In the genomic region with DNA sequence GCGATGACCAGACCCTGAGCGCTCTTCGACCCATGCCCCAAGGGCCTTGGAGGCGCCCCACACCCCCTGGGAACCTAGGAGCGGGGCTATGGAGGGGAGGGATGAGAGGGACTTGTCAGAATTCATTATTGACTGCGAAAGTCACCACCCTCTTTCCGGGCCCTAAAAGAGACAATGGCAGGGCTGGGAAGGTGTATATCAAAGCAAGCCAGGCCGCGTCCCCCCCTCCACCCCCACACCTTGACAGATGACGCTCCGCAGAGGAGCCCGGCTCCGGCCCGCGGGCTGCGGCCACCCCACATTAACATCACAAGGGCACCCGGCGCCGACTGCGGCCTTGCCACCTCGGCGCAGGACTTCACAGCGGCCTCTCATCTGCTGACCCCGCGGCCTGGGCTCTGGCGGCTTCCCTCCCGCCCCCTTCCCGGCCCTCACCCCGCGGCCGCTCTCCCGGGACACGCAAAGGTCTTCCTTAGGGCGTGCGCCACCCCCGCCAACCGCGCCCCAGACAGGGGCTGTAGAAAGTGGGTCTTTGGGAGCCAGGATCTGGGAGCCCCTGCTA, we compare ENCODE assay signal across 21 cellular contexts. TPM values are rescaled to one million over a fixed set of nuclear protein-coding genes. Genes with fewer than 3 reads are reported as not detected.
A peak's percentile ranks its signal among the peaks of the same experiment; 100 is the strongest.
DNase-seq lines count a peak whose midpoint lies in the region; ATAC-seq, FAIRE-seq and TF ChIP-seq lines count a peak whose summit lies in the region.
"Had no signal": no experiment of that assay in that cellular context is flagged by ENCODE, and none has a peak within 500 bp of the region (broad histone marks: within the 10 kb centered on the region; RNA-seq: fewer than 3 reads in every experiment).

No MANE protein-coding gene starts in this region.

- dilution Hi-C loops in endothelial cell of umbilical vein (cut with MboI; ENCODE audit: extremely low pct_ligation_motif_present, low sequenced_read_pairs): no loop called here

- H3K4me3 Mint-ChIP-seq in activated T-cell treated with anti-CD3 and anti-CD28 coated beads, Interleukin-2, amount 50 U/mL, for 72 hours: peak overlapping the region; percentile 25 to 60
- H3K4me3 Mint-ChIP-seq in nephron progenitor cell: peak overlapping the region; percentile 97
- H3K4me3 Mint-ChIP-seq: CD4-positive, alpha-beta T cell had no signal

- no peak overlapping the region for H3K4me2 ChIP-seq in endothelial cell of umbilical vein (ENCODE audit: insufficient read depth, low read length)

- H3K9ac ChIP-seq in endothelial cell of umbilical vein (replicated peaks; ENCODE audit: extremely low read depth, insufficient read depth, low read length): no peak overlapping the region

- peaks cover 32% of the 10 kb centered on the region for H3K4me1 Mint-ChIP-seq in activated T-cell treated with anti-CD3 and anti-CD28 coated beads, Interleukin-2, amount 50 U/mL, for 72 hours (ENCODE audit: low read depth)
- H3K4me1 Mint-ChIP-seq in nephron progenitor cell: peaks cover 82% of the 10 kb centered on the region

- H3K27me3 ChIP-seq in endothelial cell of umbilical vein (ENCODE audit: control insufficient read depth in 2 of 2, insufficient read depth in 2 of 2, low read length in 2 of 2) (peaks cover 84 to 98% of the 10 kb centered on the region in 2 experiments), breast epithelium (peaks cover 4 to 95% of the 10 kb centered on the region in 2 donors), foreskin keratinocyte (peaks cover 98% of the 10 kb centered on the region)

- no peak overlapping the region for H2AFZ ChIP-seq in endothelial cell of umbilical vein (ENCODE audit: low read depth, low read length)

- TF ChIP-seq CTCF in endothelial cell of umbilical vein (IDR thresholded peaks at IDR 0.05; ENCODE audit: extremely low read depth in 1 of 2, insufficient read depth in 1 of 2, low read depth in 1 of 2, low read length in 2 of 2) (no peak), nephron progenitor cell (IDR thresholded peaks at IDR 0.05) (no peak), breast epithelium (IDR thresholded peaks at IDR 0.05) (no peak), foreskin keratinocyte (conservative IDR thresholded peaks at IDR 0.05) (no peak)

- no peak overlapping the region for H3K27ac ChIP-seq in endothelial cell of umbilical vein (ENCODE audit: insufficient read depth, low read depth, low read length)
- H3K27ac ChIP-seq in breast epithelium: no peak overlapping the region
- no peak overlapping the region for H3K27ac ChIP-seq in foreskin keratinocyte
- H3K27ac ChIP-seq: lower lobe of right lung, neutrophil, thyroid gland had no signal

- no peaks in the 10 kb centered on the region for H3K36me3 ChIP-seq in endothelial cell of umbilical vein (ENCODE audit: control insufficient read depth in 2 of 2, extremely low read depth in 1 of 2, insufficient read depth in 2 of 2, low read length in 2 of 2)
- no peaks in the 10 kb centered on the region for H3K36me3 ChIP-seq in breast epithelium
- H3K36me3 ChIP-seq: lower lobe of right lung, neutrophil, thyroid gland had no signal

- no peak for ATAC-seq in activated T-cell treated with anti-CD3 and anti-CD28 coated beads, Interleukin-2, amount 50 U/mL, for 72 hours (replicated peaks in 1 of 2)
- ATAC-seq in foreskin keratinocyte: no peak
- ATAC-seq: lower lobe of right lung, Right ventricle myocardium inferior had no signal

- no peak overlapping the region for H3K27ac Mint-ChIP-seq in activated T-cell treated with anti-CD3 and anti-CD28 coated beads, Interleukin-2, amount 50 U/mL, for 72 hours
- peak overlapping the region; percentile 50 for H3K27ac Mint-ChIP-seq in nephron progenitor cell
- H3K27ac Mint-ChIP-seq: CD4-positive, alpha-beta T cell had no signal

- no peaks in the 10 kb centered on the region for H3K79me2 ChIP-seq in endothelial cell of umbilical vein (ENCODE audit: control insufficient read depth, insufficient read depth, low read length)

- no peaks in the 10 kb centered on the region for H3K9me3 ChIP-seq in endothelial cell of umbilical vein (replicated peaks; ENCODE audit: control insufficient read depth, insufficient read depth, low read length)
- no peaks in the 10 kb centered on the region for H3K9me3 ChIP-seq in breast epithelium
- H3K9me3 ChIP-seq: lower lobe of right lung, neutrophil, thyroid gland had no signal

- no peak for DNase-seq in activated T-cell treated with anti-CD3 and anti-CD28 coated beads, Interleukin-2, amount 50 U/mL, for 72 hours
- DNase-seq in activated T-cell treated with anti-CD3 and anti-CD28 coated beads for 4 hours (no peak), endothelial cell of umbilical vein (ENCODE audit: low read depth, low spot score) (no peak), nephron progenitor cell (peak; percentile 56), DMS 273 treated with DMSO at 0.1 percent for 48 hours (lab: John Stamatoyannopoulos, UW) (no peak), breast epithelium (ENCODE audit: low spot score in 2 of 2) (no peak), foreskin keratinocyte (no peak), NAMALWA (ENCODE audit: low spot score) (no peak)
- DNase-seq: activated CD4-positive, alpha-beta T cell treated with anti-CD3 and anti-CD28 coated beads for 1 hour; CD4-positive, alpha-beta T cell; GOT3; lower lobe of right lung; NCI-H1436; stimulated activated CD4-positive, alpha-beta T cell treated with anti-CD3 and anti-CD28 coated beads, Interleukin-4, amount 100 ng/mL, for 4 hours; thyroid gland had no signal

- POLR2A ChIA-PET in endothelial cell of umbilical vein (lab: Charles Lee): no interaction called here

- H3K4me3 ChIP-seq in endothelial cell of umbilical vein (replicated peaks in 1 of 3; ENCODE audit: insufficient read depth in 1 of 3, low read depth in 1 of 3, low read length in 3 of 3): no peak overlapping the region
- H3K4me3 ChIP-seq in breast epithelium: peak overlapping the region in 1 of 3 donors; percentile 25
- H3K4me3 ChIP-seq: lower lobe of right lung, thyroid gland had no signal

- TF ChIP-seq POLR2A in endothelial cell of umbilical vein (IDR thresholded peaks at IDR 0.05; ENCODE audit: low read depth, low read length) (no peak), breast epithelium (IDR thresholded peaks at IDR 0.05) (no peak)

- H3K4me1 ChIP-seq in endothelial cell of umbilical vein (ENCODE audit: control insufficient read depth, extremely low read depth, insufficient read depth, low read length) (no peaks in the 10 kb centered on the region), breast epithelium (peaks cover 0 to 3% of the 10 kb centered on the region in 2 donors), foreskin keratinocyte (no peaks in the 10 kb centered on the region)

- intact Hi-C loops in endothelial cell of umbilical vein (cut with micrococcal nuclease) (no loop called here), breast epithelium (cut with DNase I; ENCODE audit: low total_unique reads) (no loop called here)

- no peaks in the 10 kb centered on the region for H3K9me1 ChIP-seq in endothelial cell of umbilical vein (replicated peaks; ENCODE audit: control insufficient read depth, extremely low read depth, insufficient read depth, low read length)

- no peaks in the 10 kb centered on the region for H3K9me3 Mint-ChIP-seq in activated T-cell treated with anti-CD3 and anti-CD28 coated beads, Interleukin-2, amount 50 U/mL, for 72 hours
- no peaks in the 10 kb centered on the region for H3K9me3 Mint-ChIP-seq in nephron progenitor cell
- H3K9me3 Mint-ChIP-seq: CD4-positive, alpha-beta T cell had no signal

- H3K27me3 Mint-ChIP-seq in activated T-cell treated with anti-CD3 and anti-CD28 coated beads, Interleukin-2, amount 50 U/mL, for 72 hours (ENCODE audit: low read depth): peaks cover 85% of the 10 kb centered on the region
- peaks cover 8% of the 10 kb centered on the region for H3K27me3 Mint-ChIP-seq in nephron progenitor cell (ENCODE audit: low read depth, poor library complexity)

- H3K36me3 Mint-ChIP-seq in activated T-cell treated with anti-CD3 and anti-CD28 coated beads, Interleukin-2, amount 50 U/mL, for 72 hours (ENCODE audit: insufficient read depth in 2 of 2): peaks cover 0 to 3% of the 10 kb centered on the region in 2 donors
- no peaks in the 10 kb centered on the region for H3K36me3 Mint-ChIP-seq in nephron progenitor cell (ENCODE audit: low read depth)

- H4K20me1 ChIP-seq in endothelial cell of umbilical vein (replicated peaks; ENCODE audit: control insufficient read depth, extremely low read depth, insufficient read depth, low read length): no peaks in the 10 kb centered on the region

- no TSS peak for BruUV-seq in endothelial cell of umbilical vein (replicated peaks; lab: Mats Ljungman, UMichigan)

- FAIRE-seq in endothelial cell of umbilical vein (lab: Jason Lieb, UNC): no peak
- FAIRE-seq: A204.1, frontal cortex had no signal

- CTCF ChIA-PET in endothelial cell of umbilical vein (lab: Charles Lee): interaction anchor here (1.2 to 1.8 kb wide), 3 partner anchors 11 to 140 kb away, joined by 4 to 6 read pairs (median 5); no protein-coding TSS in a partner anchor

RNA-seq across cellular contexts. Expression of a gene that starts 2.4 kb away (rescaled TPM):
- not detected for total RNA-seq in activated T-cell treated with anti-CD3 and anti-CD28 coated beads, Interleukin-2, amount 50 U/mL, for 72 hours
- total RNA-seq in endothelial cell of umbilical vein: not detected in 2 replicates
- not detected in 2 replicates for polyA plus RNA-seq in endothelial cell of umbilical vein
- polyA plus RNA-seq in endothelial cell of umbilical vein (2011; cell fraction: cytosol; rRNA removed): not detected in 2 replicates
- not detected in 2 replicates for polyA plus RNA-seq in endothelial cell of umbilical vein (2011; cell fraction: nucleus; rRNA removed)
- polyA plus RNA-seq in endothelial cell of umbilical vein (2012): not detected in 2 replicates
- not detected in 2 replicates for polyA minus RNA-seq in endothelial cell of umbilical vein
- not detected for polyA minus RNA-seq in endothelial cell of umbilical vein (2011; cell fraction: cytosol; rRNA and poly(A)+ RNA removed)
- polyA minus RNA-seq in endothelial cell of umbilical vein (2011; cell fraction: nucleus; rRNA and poly(A)+ RNA removed): not detected in 2 replicates
- under 1 TPM in 1 of 3 donors, not detected in 2; 0.33 TPM for total RNA-seq in breast epithelium
- not detected in 2 replicates for total RNA-seq in foreskin keratinocyte
- polyA plus RNA-seq in foreskin keratinocyte: not detected in 2 replicates
- total RNA-seq: CD4-positive, alpha-beta T cell; chondrocyte; frontal cortex; lower lobe of right lung; Right ventricle myocardium inferior; T-helper 2 cell treated with Interferon-gamma antibody and Interleukin-4, amounts not matched to agents 100 ng/mL and 5 ng/mL, for 36 hours; thyroid gland had no signal

RNA-seq across cellular contexts. Expression of a gene that starts 21.8 kb away (rescaled TPM):
- not detected for total RNA-seq in activated T-cell treated with anti-CD3 and anti-CD28 coated beads, Interleukin-2, amount 50 U/mL, for 72 hours
- total RNA-seq in endothelial cell of umbilical vein: not detected in 2 replicates
- polyA plus RNA-seq in endothelial cell of umbilical vein: not detected in 2 replicates
- polyA plus RNA-seq in endothelial cell of umbilical vein (2011; cell fraction: cytosol; rRNA removed): not detected in 2 replicates
- polyA plus RNA-seq in endothelial cell of umbilical vein (2011; cell fraction: nucleus; rRNA removed): not detected in 2 replicates
- not detected in 2 replicates for polyA plus RNA-seq in endothelial cell of umbilical vein (2012)
- not detected in 2 replicates for polyA minus RNA-seq in endothelial cell of umbilical vein
- polyA minus RNA-seq in endothelial cell of umbilical vein (2011; cell fraction: cytosol; rRNA and poly(A)+ RNA removed): not detected
- not detected in 2 replicates for polyA minus RNA-seq in endothelial cell of umbilical vein (2011; cell fraction: nucleus; rRNA and poly(A)+ RNA removed)
- 1 to 10 TPM in 1 of 3 donors, under 1 TPM in 1, not detected in 1; 0.32 to 1.3 TPM for total RNA-seq in breast epithelium
- total RNA-seq in foreskin keratinocyte: not detected in 2 replicates
- polyA plus RNA-seq in foreskin keratinocyte: not detected in 2 replicates
- total RNA-seq: CD4-positive, alpha-beta T cell; chondrocyte; frontal cortex; lower lobe of right lung; Right ventricle myocardium inferior; T-helper 2 cell treated with Interferon-gamma antibody and Interleukin-4, amounts not matched to agents 100 ng/mL and 5 ng/mL, for 36 hours; thyroid gland had no signal

RNA-seq across cellular contexts. Expression of a gene that starts 46.9 kb away (rescaled TPM):
- total RNA-seq in activated T-cell treated with anti-CD3 and anti-CD28 coated beads, Interleukin-2, amount 50 U/mL, for 72 hours: not detected
- total RNA-seq in endothelial cell of umbilical vein: not detected in 2 replicates
- polyA plus RNA-seq in endothelial cell of umbilical vein: not detected in 2 replicates
- not detected in 2 replicates for polyA plus RNA-seq in endothelial cell of umbilical vein (2011; cell fraction: cytosol; rRNA removed)
- not detected in 2 replicates for polyA plus RNA-seq in endothelial cell of umbilical vein (2011; cell fraction: nucleus; rRNA removed)
- not detected in 2 replicates for polyA plus RNA-seq in endothelial cell of umbilical vein (2012)
- polyA minus RNA-seq in endothelial cell of umbilical vein: not detected in 2 replicates
- polyA minus RNA-seq in endothelial cell of umbilical vein (2011; cell fraction: cytosol; rRNA and poly(A)+ RNA removed): not detected
- not detected in 2 replicates for polyA minus RNA-seq in endothelial cell of umbilical vein (2011; cell fraction: nucleus; rRNA and poly(A)+ RNA removed)
- total RNA-seq in breast epithelium: not detected
- not detected in 2 replicates for total RNA-seq in foreskin keratinocyte
- polyA plus RNA-seq in foreskin keratinocyte: not detected in 2 replicates
- total RNA-seq: CD4-positive, alpha-beta T cell; chondrocyte; frontal cortex; lower lobe of right lung; Right ventricle myocardium inferior; T-helper 2 cell treated with Interferon-gamma antibody and Interleukin-4, amounts not matched to agents 100 ng/mL and 5 ng/mL, for 36 hours; thyroid gland had no signal
